In the genomic region with DNA sequence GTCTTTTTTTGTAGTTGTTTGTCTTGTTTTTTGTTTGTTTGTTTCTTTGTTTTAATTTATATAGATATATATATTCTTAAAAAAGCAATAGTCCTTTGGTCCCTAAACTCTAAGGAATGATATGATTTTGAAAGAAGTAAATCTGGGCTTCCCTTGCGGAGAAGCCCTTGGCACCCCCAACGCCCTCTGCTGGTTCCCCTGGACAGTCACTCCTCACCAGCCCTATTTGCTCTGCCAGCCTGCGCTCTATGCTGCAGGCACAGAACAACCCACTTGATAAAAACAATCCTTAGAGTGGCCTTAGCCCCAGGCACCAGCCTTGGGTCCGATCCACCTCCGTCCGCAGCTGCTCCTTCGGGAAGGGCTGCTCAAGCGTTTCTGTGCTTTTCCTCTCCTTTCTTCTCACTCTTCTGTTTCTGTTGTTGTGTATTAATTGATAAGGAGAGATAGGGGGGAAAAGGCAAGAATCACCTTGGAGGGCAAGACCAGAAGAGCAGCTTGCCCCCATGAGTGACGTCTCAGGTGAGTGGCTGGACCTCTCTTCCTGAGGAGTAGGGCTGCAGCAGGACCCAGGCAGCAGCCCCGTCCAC, we compare ENCODE assay signal across 8 cellular contexts. TPM values are rescaled to one million over a fixed set of nuclear protein-coding genes. Genes with fewer than 3 reads are reported as not detected.
DNase-seq lines count a peak whose midpoint lies in the region; ATAC-seq and TF ChIP-seq lines count a peak whose summit lies in the region.

No MANE protein-coding gene starts in this region.

- TF ChIP-seq CTCF in OCI-LY3 (IDR thresholded peaks at IDR 0.05; ENCODE audit: low read depth, low read length): peak; percentile 74
- TF ChIP-seq CTCF in heart left ventricle (IDR thresholded peaks at IDR 0.05): peak; percentile 32 to 64 (median 48)

- no peak for TF ChIP-seq POLR2A in heart left ventricle (IDR thresholded peaks at IDR 0.05)

- H3K4me2 ChIP-seq in OCI-LY3 (ENCODE audit: low read length): no peak overlapping the region; the same call in 1 of the 2 replicates

- H3K4me3 ChIP-seq in OCI-LY3 (ENCODE audit: low read length) (no peak overlapping the region), heart left ventricle (no peak overlapping the region)

- H3K36me3 ChIP-seq in OCI-LY3 (replicated peaks; ENCODE audit: low read depth, low read length) (no peaks in the 10 kb centered on the region), heart left ventricle (peaks cover 0 to 6% (median 0%) of the 10 kb centered on the region in 9 donors)

- no peaks in the 10 kb centered on the region for H4K20me1 ChIP-seq in OCI-LY3 (ENCODE audit: insufficient read depth, low read length)

- H3K4me1 ChIP-seq in OCI-LY3 (ENCODE audit: low read length): no peaks in the 10 kb centered on the region
- no peaks in the 10 kb centered on the region for H3K4me1 ChIP-seq in heart left ventricle

- no peak overlapping the region for H3K9ac ChIP-seq in OCI-LY3 (ENCODE audit: low read length)

- intact Hi-C loops in heart left ventricle (cut with DNase I): loop anchor here in 7 of 10 donors (2.0 to 10.0 kb wide), 5 partner anchors 79 to 91 kb away; a partner anchor contains a TSS

- H3K27me3 ChIP-seq in OCI-LY3 (ENCODE audit: low read depth, low read length): peaks cover 2% of the 10 kb centered on the region; the same call in 1 of the 2 replicates
- no peaks in the 10 kb centered on the region for H3K27me3 ChIP-seq in heart left ventricle

- no peak overlapping the region for H2AFZ ChIP-seq in OCI-LY3 (ENCODE audit: low read depth, low read length)

- 61 to 68% (median 66%) methylated on average over 10 of the region's 10 CpGs for WGBS in heart left ventricle, 4 donors

- DNase-seq in NCI-H510A treated with DMSO at 0.1 percent for 48 hours (lab: John Stamatoyannopoulos, UW): peak; percentile 3
- no peak for DNase-seq in NCI-H510A (lab: John Stamatoyannopoulos, UW)
- peak; percentile 25 for DNase-seq in activated T-helper 9 cell treated with anti-CD3 and anti-CD28 coated beads, Interleukin-2, amount 50 U/mL, for 16 hours (ENCODE audit: low read depth)
- peak in 4 of 5 donors; percentile 19 to 52 (median 42) for DNase-seq in heart left ventricle
- DNase-seq in stimulated activated CD4-positive, alpha-beta T cell treated with anti-CD3 and anti-CD28 coated beads, Interleukin-4, amount 100 ng/mL, for 1 hour: peak; percentile 56
- no peak for DNase-seq in kidney glomerular epithelial cell (lab: John Stamatoyannopoulos, UW)

- no peak overlapping the region for H3K27ac ChIP-seq in OCI-LY3 (ENCODE audit: low read length)
- H3K27ac ChIP-seq in heart left ventricle: no peak overlapping the region

- H3K79me2 ChIP-seq in OCI-LY3 (ENCODE audit: low read length): no peaks in the 10 kb centered on the region

- H3K9me3 ChIP-seq in OCI-LY3 (ENCODE audit: insufficient read depth, low read length): no peaks in the 10 kb centered on the region
- no peaks in the 10 kb centered on the region for H3K9me3 ChIP-seq in heart left ventricle

- peak in 3 of 4 donors; percentile 56 to 70 (median 66) for ATAC-seq in heart left ventricle
- ATAC-seq in HG02885 (IDR thresholded peaks at IDR 0.05; ENCODE audit: poor library complexity, unreplicated experiment): no peak

RNA-seq across cellular contexts. Expression of a gene that starts 13.7 kb away (rescaled TPM):
- total RNA-seq in heart left ventricle: 10 to 100 TPM; 25.6 to 50.3 (median 34.5) TPM
- 10 to 100 TPM; 28.3 to 52.5 TPM for polyA plus RNA-seq in heart left ventricle

RNA-seq across cellular contexts. Expression of a gene that starts 33.9 kb away (rescaled TPM):
- 1 to 10 TPM in 3 of 9 donors, under 1 TPM in 6; 0.31 to 1.3 (median 0.87) TPM for total RNA-seq in heart left ventricle
- polyA plus RNA-seq in heart left ventricle: 1 to 10 TPM in 1 of 2 donors, under 1 TPM in 1; 0.78 to 1.4 TPM

RNA-seq across cellular contexts. Expression of a gene that starts 55.0 kb away (rescaled TPM):
- 1,000 to 10,000 TPM in 4 of 9 donors, 100 to 1,000 TPM in 5; 648 to 1,279 (median 923) TPM for total RNA-seq in heart left ventricle
- 100 to 1,000 TPM; 602 to 887 TPM for polyA plus RNA-seq in heart left ventricle

Comparison
In these comparisons a context has a peak if more than half of its experiments do, and no peak if none do; other contexts are left out.
1. DNase-seq: peak in NCI-H510A treated with DMSO at 0.1 percent for 48 hours (single experiment), activated T-helper 9 cell treated with anti-CD3 and anti-CD28 coated beads, Interleukin-2, amount 50 U/mL, for 16 hours (single experiment), heart left ventricle (4 of 5) and stimulated activated CD4-positive, alpha-beta T cell treated with anti-CD3 and anti-CD28 coated beads, Interleukin-4, amount 100 ng/mL, for 1 hour (single experiment); none in NCI-H510A (single experiment) and kidney glomerular epithelial cell (single experiment).